In the genomic region with DNA sequence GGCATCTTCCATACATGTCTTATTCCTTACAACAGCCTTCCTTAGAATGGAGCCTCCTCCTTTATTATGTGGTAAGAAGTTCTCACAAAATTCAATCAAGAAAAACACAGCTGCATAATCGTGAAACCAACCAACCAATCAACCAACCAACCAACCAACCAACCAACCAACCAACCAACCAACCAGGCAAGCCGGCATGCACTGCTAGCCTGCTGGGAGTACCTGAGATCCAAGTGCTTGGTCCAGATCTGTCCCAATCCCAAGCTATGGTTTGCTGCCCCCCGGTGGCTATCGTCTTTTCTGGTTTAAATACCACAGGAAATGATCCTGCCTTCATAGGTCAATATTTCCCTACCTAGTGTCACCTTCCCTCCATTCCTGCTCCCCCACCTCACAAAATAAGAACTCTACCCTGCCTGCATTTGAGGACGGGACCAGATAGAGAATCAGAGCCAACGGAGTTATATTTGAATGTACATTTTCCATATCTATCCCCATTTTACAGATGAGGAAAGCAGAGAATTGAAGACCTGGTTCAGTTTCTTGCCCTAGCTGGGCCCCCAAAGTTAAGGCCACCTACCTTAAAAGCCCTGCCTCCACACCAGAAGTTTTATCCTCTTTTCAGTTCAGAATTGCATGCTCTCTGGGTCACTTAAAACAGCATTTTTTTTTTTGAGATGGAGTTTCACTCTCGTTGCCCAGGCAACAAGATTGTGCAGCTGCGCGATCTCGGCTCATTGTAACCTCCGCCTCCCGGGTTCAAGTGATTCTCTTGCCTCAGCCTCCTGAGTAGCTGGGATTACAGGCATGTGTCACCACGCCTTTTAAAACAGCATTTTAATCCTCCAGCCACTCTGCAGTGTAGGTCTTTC, we compare ENCODE assay signal across 8 cellular contexts. TPM values are rescaled to one million over a fixed set of nuclear protein-coding genes. Genes with fewer than 3 reads are reported as not detected.
DNase-seq lines count a peak whose midpoint lies in the region; ATAC-seq and TF ChIP-seq lines count a peak whose summit lies in the region.

No MANE protein-coding gene starts in this region.

- no peak overlapping the region for H3K18ac ChIP-seq in trophoblast cell (ENCODE audit: low read length)

- no peak overlapping the region for H2AK5ac ChIP-seq in trophoblast cell (ENCODE audit: low read length)

- no peak overlapping the region for H3K4ac ChIP-seq in trophoblast cell (ENCODE audit: low read depth, low read length)

- no peak overlapping the region for H4K12ac ChIP-seq in trophoblast cell (ENCODE audit: low read depth, low read length)

- WGBS in GM23248 (ENCODE audit: low coverage in 1 of 2, low lambda C conversion rate in 2 of 2, missing lambda C conversion rate in 2 of 2), 2 experiments = 50 to 51% methylated on average over 13 of the region's 13 CpGs
- no CpG with 5 or more reads among the region's 13 CpGs for WGBS in trophoblast cell (ENCODE audit: extremely low coverage, insufficient coverage, insufficient read length)

- TF ChIP-seq CTCF in fibroblast of villous mesenchyme (IDR thresholded peaks at IDR 0.05; ENCODE audit: insufficient read depth, low read depth, low read length) = peak; percentile 72

- in situ Hi-C loops in GM23248 (cut with MboI) = loop anchor here (10.0 kb wide), 1 partner anchor 110 kb away; no protein-coding TSS in a partner anchor

- no peaks in the 10 kb centered on the region for H3F3A ChIP-seq in GM23248 (ENCODE audit: insufficient read depth)

- H2BK120ac ChIP-seq in trophoblast cell (ENCODE audit: insufficient read depth, low read length, poor library complexity) = no peak overlapping the region

- H2BK12ac ChIP-seq in trophoblast cell (ENCODE audit: low read length) = no peak overlapping the region

- DNase-seq in AML-193 (lab: John Stamatoyannopoulos, UW) (peak; percentile 48 to 60), GM23248 (peak; percentile 75), NCI-H524 treated with DMSO at 0.1 percent for 48 hours (lab: John Stamatoyannopoulos, UW) (peak; percentile 1), activated T-cell treated with anti-CD3 and anti-CD28 coated beads for 24 hours (ENCODE audit: low read depth) (peak; percentile 30), fibroblast of villous mesenchyme (ENCODE audit: low read depth) (peak; percentile 77), trophoblast cell (peak; percentile 78 to 90), MV-4-11 (lab: John Stamatoyannopoulos, UW) (no peak)

- no peak overlapping the region for H3K14ac ChIP-seq in trophoblast cell (ENCODE audit: low read length)

- no peak overlapping the region for H3K4me2 ChIP-seq in GM23248 (ENCODE audit: unreplicated experiment)
- no peak overlapping the region for H3K4me2 ChIP-seq in trophoblast cell (ENCODE audit: low read length)

- H3K9me2 ChIP-seq in GM23248 (ENCODE audit: insufficient read depth) = no peaks in the 10 kb centered on the region

- H3K27ac ChIP-seq in GM23248 (no peak overlapping the region), trophoblast cell (ENCODE audit: low read depth, low read length) (no peak overlapping the region)

- H3K79me2 ChIP-seq in GM23248 (ENCODE audit: insufficient read depth) = no peaks in the 10 kb centered on the region
- no peaks in the 10 kb centered on the region for H3K79me2 ChIP-seq in trophoblast cell (ENCODE audit: control insufficient read depth, insufficient read depth, low read length, poor library complexity)

- no peaks in the 10 kb centered on the region for H4K20me1 ChIP-seq in GM23248 (ENCODE audit: insufficient read depth)

- no peaks in the 10 kb centered on the region for H3K36me3 ChIP-seq in GM23248 (ENCODE audit: low read depth)
- H3K36me3 ChIP-seq in trophoblast cell (ENCODE audit: control insufficient read depth in 1 of 2, insufficient read depth in 2 of 2, low read length in 2 of 2) = no peaks in the 10 kb centered on the region

- H3K27me3 ChIP-seq in GM23248 (replicated peaks; ENCODE audit: insufficient read depth) (no peaks in the 10 kb centered on the region), trophoblast cell (ENCODE audit: insufficient read depth, low read length) (no peaks in the 10 kb centered on the region)

- H3K23ac ChIP-seq in trophoblast cell (ENCODE audit: low read length) = no peak overlapping the region

- no peak overlapping the region for H4K91ac ChIP-seq in trophoblast cell (ENCODE audit: low read depth, low read length)

- H2AFZ ChIP-seq in GM23248 (no peak overlapping the region), trophoblast cell (ENCODE audit: insufficient read depth, low read length, poor library complexity) (no peak overlapping the region)

- H3K9ac ChIP-seq in GM23248 (no peak overlapping the region), trophoblast cell (ENCODE audit: low read length) (no peak overlapping the region)

- no peak for ATAC-seq in HG02840 (IDR thresholded peaks at IDR 0.05; ENCODE audit: low FRiP score, unreplicated experiment)

- H3K79me1 ChIP-seq in trophoblast cell (ENCODE audit: low read length) = no peaks in the 10 kb centered on the region

- H3K4me3 ChIP-seq in GM23248 (no peak overlapping the region), fibroblast of villous mesenchyme (ENCODE audit: low read depth, low read length) (no peak overlapping the region), trophoblast cell (ENCODE audit: low read depth, low read length) (no peak overlapping the region)

- no peaks in the 10 kb centered on the region for H3K9me3 ChIP-seq in GM23248 (ENCODE audit: low read depth)
- H3K9me3 ChIP-seq in trophoblast cell (ENCODE audit: insufficient read depth, low read depth, low read length) = no peaks in the 10 kb centered on the region

- H4K8ac ChIP-seq in trophoblast cell (ENCODE audit: low read depth, low read length) = no peak overlapping the region

- H3K4me1 ChIP-seq in GM23248 (ENCODE audit: insufficient read depth) = peaks cover 14% of the 10 kb centered on the region; the same call in 1 of the 2 replicates
- H3K4me1 ChIP-seq in trophoblast cell (ENCODE audit: control insufficient read depth in 1 of 2, insufficient read depth in 2 of 2, low read length in 2 of 2) = peaks cover 3 to 4% of the 10 kb centered on the region in 2 experiments

- no peak overlapping the region for H2BK5ac ChIP-seq in trophoblast cell (ENCODE audit: low read depth, low read length, poor library complexity)

RNA-seq across cellular contexts. Expression of a gene that starts 27.1 kb away (rescaled TPM):
- not detected in 2 replicates for total RNA-seq in GM23248 (2014; rRNA removed; shearing (Covaris generic))
- not detected in 2 replicates for polyA plus RNA-seq in GM23248 (2016; fragmentation: Nextera tagmentation; extraction: Ambion mirVana)
- total RNA-seq in fibroblast of villous mesenchyme = under 0.01 TPM in 1 of 2 replicates, not detected in the other
- 0.01 TPM in 2 replicates for polyA plus RNA-seq in trophoblast cell (2013)

RNA-seq across cellular contexts. Expression of a gene that starts 46.2 kb away (rescaled TPM):
- total RNA-seq in GM23248 (2014; rRNA removed; shearing (Covaris generic)) = 469 and 549 TPM in 2 replicates
- 813 and 856 TPM in 2 replicates for polyA plus RNA-seq in GM23248 (2016; fragmentation: Nextera tagmentation; extraction: Ambion mirVana)
- total RNA-seq in fibroblast of villous mesenchyme = 302 and 522 TPM in 2 replicates
- polyA plus RNA-seq in trophoblast cell (2013) = 171 and 186 TPM in 2 replicates
